Comparison of ENCODE assay signal across 15 cellular contexts in the genomic region with DNA sequence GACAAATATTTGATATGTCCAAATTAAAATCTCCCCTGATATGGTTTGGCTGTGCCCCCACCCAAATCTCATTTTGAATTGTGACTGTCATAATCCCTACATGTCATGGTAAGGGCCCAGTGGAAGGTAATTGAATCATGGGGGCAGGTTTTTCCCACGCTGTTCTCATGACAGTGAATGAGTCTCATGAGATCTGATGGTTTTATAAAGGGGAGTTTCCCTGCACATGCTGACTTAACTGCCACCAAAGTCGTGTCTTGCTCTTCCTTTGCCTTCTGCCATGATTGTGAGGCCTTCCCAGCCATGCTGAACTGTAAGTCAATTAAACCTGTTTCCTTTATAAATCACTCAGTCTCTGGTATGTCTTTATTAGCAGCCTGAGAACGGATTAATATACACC.
A peak's percentile ranks its signal among the peaks of the same experiment; 100 is the strongest.
DNase-seq lines count a peak whose midpoint lies in the region; ATAC-seq and TF ChIP-seq lines count a peak whose summit lies in the region.
"Had no signal": no experiment of that assay in that cellular context is flagged by ENCODE, and none has a peak within 500 bp of the region (broad histone marks: within the 10 kb centered on the region; RNA-seq: fewer than 3 reads in every experiment).

No MANE protein-coding gene starts in this region.

- 58 to 72% (median 67%) methylated on average over 3 of the region's 3 CpGs for WGBS in stomach, 5 donors

- no peak for TF ChIP-seq POLR2A in stomach (IDR thresholded peaks at IDR 0.05)

- no peaks in the 10 kb centered on the region for H3K4me1 ChIP-seq in stomach
- H3K4me1 ChIP-seq: Caco-2 had no signal

- no peaks in the 10 kb centered on the region for H3K36me3 Mint-ChIP-seq in activated T-helper 17 cell treated with anti-CD3 and anti-CD28 coated beads, Interleukin-2, amount 50 U/mL, for 72 hours (ENCODE audit: low read depth)
- H3K36me3 Mint-ChIP-seq in T-helper 17 cell (ENCODE audit: low read depth), result no peaks in the 10 kb centered on the region

- H3K9me3 ChIP-seq in stomach (no peaks in the 10 kb centered on the region), T-helper 17 cell (ENCODE audit: control insufficient read depth, low read length, poor library complexity, severe bottlenecking) (no peaks in the 10 kb centered on the region)
- H3K9me3 ChIP-seq: Caco-2 had no signal

- TF ChIP-seq EP300 in stomach (IDR thresholded peaks at IDR 0.05), result no peak

- H3K4me1 Mint-ChIP-seq in activated T-helper 17 cell treated with anti-CD3 and anti-CD28 coated beads, Interleukin-2, amount 50 U/mL, for 72 hours, result no peaks in the 10 kb centered on the region
- no peaks in the 10 kb centered on the region for H3K4me1 Mint-ChIP-seq in T-helper 17 cell

- DNase-seq in GM12865 (ENCODE audit: low read depth) (peak; percentile 28), stomach (no peak), T-helper 17 cell (no peak)
- DNase-seq: AML-193; Caco-2; CD4-positive, alpha-beta T cell; GOT3; H7 had no signal

- TF ChIP-seq CTCF in GM12865 (IDR thresholded peaks at IDR 0.05; ENCODE audit: insufficient read depth, low read depth, low read length, missing control alignments) (no peak), stomach (IDR thresholded peaks at IDR 0.05) (no peak)

- H3K27me3 Mint-ChIP-seq in activated T-helper 17 cell treated with anti-CD3 and anti-CD28 coated beads, Interleukin-2, amount 50 U/mL, for 72 hours, result peaks cover 10% of the 10 kb centered on the region
- H3K27me3 Mint-ChIP-seq in T-helper 17 cell, result no peaks in the 10 kb centered on the region

- intact Hi-C loops in stomach (cut with DNase I; ENCODE audit: low total_unique reads), result no loop called here

- no peaks in the 10 kb centered on the region for H3K9me3 Mint-ChIP-seq in activated T-helper 17 cell treated with anti-CD3 and anti-CD28 coated beads, Interleukin-2, amount 50 U/mL, for 72 hours

- H3K36me3 ChIP-seq in stomach, result no peaks in the 10 kb centered on the region

- H3K4me3 ChIP-seq in GM12865 (ENCODE audit: low read depth, low read length), result no peak overlapping the region
- H3K4me3 ChIP-seq in stomach, result no peak overlapping the region

- no peaks in the 10 kb centered on the region for H3K27me3 ChIP-seq in stomach

- H3K27ac ChIP-seq in stomach, result no peak overlapping the region
- H3K27ac ChIP-seq: C4-2B, KMS-11 had no signal

- H3K27ac Mint-ChIP-seq in activated T-helper 17 cell treated with anti-CD3 and anti-CD28 coated beads, Interleukin-2, amount 50 U/mL, for 72 hours, result no peak overlapping the region
- no peak overlapping the region for H3K27ac Mint-ChIP-seq in T-helper 17 cell
- H3K27ac Mint-ChIP-seq: CD4-positive, alpha-beta T cell had no signal

- peak; percentile 21 for ATAC-seq in GM18517 (IDR thresholded peaks at IDR 0.05; ENCODE audit: unreplicated experiment)
- ATAC-seq in HG03378 (IDR thresholded peaks at IDR 0.05; ENCODE audit: unreplicated experiment), result peak; percentile 25
- ATAC-seq in activated T-helper 17 cell treated with anti-CD3 and anti-CD28 coated beads, Interleukin-2, amount 50 U/mL, for 72 hours (replicated peaks), result peak; percentile 32
- no peak for ATAC-seq in GM21786 (IDR thresholded peaks at IDR 0.05; ENCODE audit: unreplicated experiment)
- ATAC-seq in HG02798 (IDR thresholded peaks at IDR 0.05; ENCODE audit: poor library complexity, unreplicated experiment), result no peak
- no peak for ATAC-seq in T-helper 17 cell

- H3K4me3 Mint-ChIP-seq in activated T-helper 17 cell treated with anti-CD3 and anti-CD28 coated beads, Interleukin-2, amount 50 U/mL, for 72 hours, result no peak overlapping the region
- no peak overlapping the region for H3K4me3 Mint-ChIP-seq in T-helper 17 cell
- H3K4me3 Mint-ChIP-seq: CD4-positive, alpha-beta T cell had no signal

Comparison
In these comparisons a context has a peak if more than half of its experiments do, and no peak if none do; other contexts are left out.
1. ATAC-seq: peak in GM18517 (single experiment), HG03378 (single experiment) and activated T-helper 17 cell treated with anti-CD3 and anti-CD28 coated beads, Interleukin-2, amount 50 U/mL, for 72 hours (single experiment); none in GM21786 (single experiment), HG02798 (single experiment) and T-helper 17 cell (single experiment).